8 cellular contexts compared by ENCODE assay signal in the genomic region with DNA sequence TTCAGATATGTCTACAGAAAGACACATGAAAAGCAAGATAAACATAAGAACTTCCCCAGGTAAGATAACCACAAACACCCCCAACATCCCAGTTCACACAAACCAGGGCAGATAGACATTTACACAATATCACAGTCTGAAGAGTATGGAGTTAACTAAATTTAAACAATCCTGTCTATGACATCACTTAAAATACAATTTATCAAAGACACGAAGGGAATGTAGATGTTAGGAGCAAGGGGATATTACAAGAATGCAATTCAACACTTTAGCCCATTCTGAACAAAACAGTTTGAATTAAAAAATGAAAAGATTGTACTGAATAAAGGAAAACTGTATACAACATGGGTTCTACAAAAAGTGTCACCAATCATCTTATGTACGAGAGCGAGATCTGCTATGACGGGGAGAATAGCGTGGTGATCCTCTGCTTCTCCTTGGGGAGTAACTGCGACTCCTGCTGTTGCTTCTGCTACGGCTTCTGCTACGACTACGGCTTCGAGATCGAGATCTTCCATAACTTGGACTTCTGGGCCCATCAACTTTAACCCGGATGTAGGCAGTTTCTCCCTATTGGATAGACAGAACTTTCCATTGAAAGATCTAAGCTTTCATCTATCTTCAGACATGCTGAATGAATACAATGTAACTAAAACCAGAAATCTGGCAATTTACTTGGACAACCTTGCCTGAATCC. TPM values are rescaled to one million over a fixed set of nuclear protein-coding genes. Genes with fewer than 3 reads are reported as not detected.
DNase-seq lines count a peak whose midpoint lies in the region; ATAC-seq, FAIRE-seq and TF ChIP-seq lines count a peak whose summit lies in the region.

No MANE protein-coding gene starts in this region.

- ATAC-seq in HG02885 (IDR thresholded peaks at IDR 0.05; ENCODE audit: poor library complexity, unreplicated experiment): no peak

- no peaks in the 10 kb centered on the region for H3K9me1 ChIP-seq in endothelial cell of umbilical vein (replicated peaks; ENCODE audit: control insufficient read depth, extremely low read depth, insufficient read depth, low read length)

- H3K36me3 ChIP-seq in OCI-LY7 (ENCODE audit: insufficient read depth, low read length) (peaks cover 68% of the 10 kb centered on the region), endothelial cell of umbilical vein (ENCODE audit: control insufficient read depth in 2 of 2, extremely low read depth in 1 of 2, insufficient read depth in 2 of 2, low read length in 2 of 2) (peaks cover 13 to 27% of the 10 kb centered on the region in 2 experiments), rectal smooth muscle tissue (ENCODE audit: control insufficient read depth, insufficient read depth, low read length) (peaks cover 10% of the 10 kb centered on the region)

- H3K4me3 ChIP-seq in GM08714 (ENCODE audit: low read length): peak overlapping the region; percentile 88
- H3K4me3 ChIP-seq in OCI-LY7 (ENCODE audit: low read depth, low read length, poor library complexity, severe bottlenecking): peak overlapping the region; percentile 96
- H3K4me3 ChIP-seq in endothelial cell of umbilical vein (replicated peaks in 1 of 3; ENCODE audit: insufficient read depth in 1 of 3, low read depth in 1 of 3, low read length in 3 of 3): peak overlapping the region; percentile 39 to 95 (median 85)
- peak overlapping the region; percentile 91 for H3K4me3 ChIP-seq in rectal smooth muscle tissue (ENCODE audit: low read length)

- DNase-seq in OCI-LY7 (ENCODE audit: low spot score): no peak
- DNase-seq in endothelial cell of umbilical vein (ENCODE audit: low read depth, low spot score): no peak
- DNase-seq in NCI-H2171 treated with DMSO at 0.1 percent for 48 hours (lab: John Stamatoyannopoulos, UW): no peak
- DNase-seq in D721Med (ENCODE audit: insufficient read length, low spot score): no peak
- no peak for DNase-seq in T-helper 9 cell

- no peak for FAIRE-seq in endothelial cell of umbilical vein (lab: Jason Lieb, UNC)
- no peak for FAIRE-seq in D721Med (lab: Jason Lieb, UNC)

- dilution Hi-C loops in endothelial cell of umbilical vein (cut with MboI; ENCODE audit: extremely low pct_ligation_motif_present, low sequenced_read_pairs): no loop called here

- H3K79me2 ChIP-seq in OCI-LY7 (ENCODE audit: insufficient read depth, low read depth, low read length) (peaks cover 81% of the 10 kb centered on the region), endothelial cell of umbilical vein (ENCODE audit: control insufficient read depth, insufficient read depth, low read length) (peaks cover 53% of the 10 kb centered on the region)

- CTCF ChIA-PET in OCI-LY7 (lab: Charles Lee; ENCODE audit: unreplicated experiment): no interaction called here
- CTCF ChIA-PET in endothelial cell of umbilical vein (lab: Charles Lee): no interaction called here

- H3K4me2 ChIP-seq in OCI-LY7 (ENCODE audit: low read length) (peak overlapping the region; percentile 83), endothelial cell of umbilical vein (ENCODE audit: insufficient read depth, low read length) (peak overlapping the region; percentile 85)

- TF ChIP-seq POLR2A in endothelial cell of umbilical vein (IDR thresholded peaks at IDR 0.05; ENCODE audit: low read depth, low read length): no peak

- intact Hi-C loops in OCI-LY7 (cut with micrococcal nuclease; ENCODE audit: unreplicated experiment): loop anchor here (10.0 kb wide), 1 partner anchor 450 kb away; no protein-coding TSS in a partner anchor
- intact Hi-C loops in endothelial cell of umbilical vein (cut with micrococcal nuclease): no loop called here

- H3K27ac ChIP-seq in OCI-LY7 (ENCODE audit: low read depth, low read length, poor library complexity, severe bottlenecking) (peak overlapping the region; percentile 89), endothelial cell of umbilical vein (ENCODE audit: insufficient read depth, low read depth, low read length) (no peak overlapping the region), rectal smooth muscle tissue (ENCODE audit: low read depth, low read length) (peak overlapping the region; percentile 98)

- POLR2A ChIA-PET in OCI-LY7 (lab: Charles Lee): interaction anchor here (1.4 kb wide), 1 partner anchor 11 kb away, joined by 6 read pairs; no protein-coding TSS in a partner anchor
- POLR2A ChIA-PET in endothelial cell of umbilical vein (lab: Charles Lee): no interaction called here

- TF ChIP-seq CTCF in OCI-LY7 (conservative IDR thresholded peaks at IDR 0.05; ENCODE audit: low read length) (no peak), endothelial cell of umbilical vein (IDR thresholded peaks at IDR 0.05; ENCODE audit: extremely low read depth in 1 of 2, insufficient read depth in 1 of 2, low read depth in 1 of 2, low read length in 2 of 2) (no peak), D721Med (IDR thresholded peaks at IDR 0.05; ENCODE audit: insufficient read depth, missing control alignments) (no peak)

- H3K9me3 ChIP-seq in OCI-LY7 (ENCODE audit: low read length) (no peaks in the 10 kb centered on the region), endothelial cell of umbilical vein (replicated peaks; ENCODE audit: control insufficient read depth, insufficient read depth, low read length) (no peaks in the 10 kb centered on the region)

- no peaks in the 10 kb centered on the region for H3K9me2 ChIP-seq in OCI-LY7 (ENCODE audit: insufficient read depth, low read length)

- BruUV-seq in OCI-LY7 (replicated peaks; lab: Mats Ljungman, UMichigan) (TSS peak; percentile 42), endothelial cell of umbilical vein (replicated peaks; lab: Mats Ljungman, UMichigan) (no TSS peak)

- H3K9ac ChIP-seq in endothelial cell of umbilical vein (replicated peaks; ENCODE audit: extremely low read depth, insufficient read depth, low read length) (peak overlapping the region; percentile 90), rectal smooth muscle tissue (ENCODE audit: low read length) (peak overlapping the region; percentile 34)

- H3K4me1 ChIP-seq in OCI-LY7 (ENCODE audit: insufficient read depth, low read length, poor library complexity, severe bottlenecking): peaks cover 62% of the 10 kb centered on the region
- H3K4me1 ChIP-seq in endothelial cell of umbilical vein (ENCODE audit: control insufficient read depth, extremely low read depth, insufficient read depth, low read length): peaks cover 42% of the 10 kb centered on the region
- H3K4me1 ChIP-seq in rectal smooth muscle tissue (ENCODE audit: control insufficient read depth, insufficient read depth, low read length): peaks cover 24% of the 10 kb centered on the region

- no peak overlapping the region for H2AFZ ChIP-seq in OCI-LY7 (ENCODE audit: low read length)
- no peak overlapping the region for H2AFZ ChIP-seq in endothelial cell of umbilical vein (ENCODE audit: low read depth, low read length)

- H3K27me3 ChIP-seq in endothelial cell of umbilical vein (ENCODE audit: control insufficient read depth in 2 of 2, insufficient read depth in 2 of 2, low read length in 2 of 2) (no peaks in the 10 kb centered on the region), rectal smooth muscle tissue (ENCODE audit: control insufficient read depth, insufficient read depth, low read length) (no peaks in the 10 kb centered on the region)

- H4K20me1 ChIP-seq in OCI-LY7 (ENCODE audit: insufficient read depth, low read length): peaks cover 58% of the 10 kb centered on the region
- peaks cover 2% of the 10 kb centered on the region for H4K20me1 ChIP-seq in endothelial cell of umbilical vein (replicated peaks; ENCODE audit: control insufficient read depth, extremely low read depth, insufficient read depth, low read length)

TF ChIP-seq in endothelial cell of umbilical vein, 7 proteins besides CTCF, POLR2A, EP300 and RAD21 (continues in another document):
- no peak for TF ChIP-seq FOS (IDR thresholded peaks at IDR 0.05; ENCODE audit: borderline replicate concordance, insufficient read depth, low read length)
- TF ChIP-seq GATA2 (IDR thresholded peaks at IDR 0.05; ENCODE audit: insufficient read depth, insufficient read length, low read depth, low read length): no peak
- no peak for TF ChIP-seq MYC (IDR thresholded peaks at IDR 0.05; ENCODE audit: low read depth, low read length)
- no peak for TF ChIP-seq POLR2AphosphoS5 (IDR thresholded peaks at IDR 0.05; ENCODE audit: insufficient read depth, low read depth, low read length)

RNA-seq across cellular contexts. Expression of a gene that starts 1.9 kb away (rescaled TPM):
- total RNA-seq in OCI-LY7 (2014; rRNA removed; shearing (Covaris generic)): 582 and 677 TPM in 2 replicates
- total RNA-seq in OCI-LY7 (2022) (515 and 531 TPM in 2 replicates), endothelial cell of umbilical vein (309 and 316 TPM in 2 replicates)
- 133 and 147 TPM in 2 replicates for polyA plus RNA-seq in endothelial cell of umbilical vein
- 128 and 129 TPM in 2 replicates for polyA plus RNA-seq in endothelial cell of umbilical vein (2011; cell fraction: cytosol; rRNA removed)
- polyA plus RNA-seq in endothelial cell of umbilical vein (2011; cell fraction: nucleus; rRNA removed): 353 and 457 TPM in 2 replicates
- 229 and 250 TPM in 2 replicates for polyA plus RNA-seq in endothelial cell of umbilical vein (2012)
- polyA minus RNA-seq in endothelial cell of umbilical vein: 482 and 618 TPM in 2 replicates
- polyA minus RNA-seq in endothelial cell of umbilical vein (2011; cell fraction: cytosol; rRNA and poly(A)+ RNA removed): 249 TPM
- polyA minus RNA-seq in endothelial cell of umbilical vein (2011; cell fraction: nucleus; rRNA and poly(A)+ RNA removed): 376 and 579 TPM in 2 replicates

RNA-seq across cellular contexts. Expression of a gene that starts 17.1 kb away (rescaled TPM):
- 19.0 and 22.6 TPM in 2 replicates for total RNA-seq in OCI-LY7 (2014; rRNA removed; shearing (Covaris generic))
- total RNA-seq in OCI-LY7 (2022): 35.4 and 36.4 TPM in 2 replicates
- 58.2 and 59.0 TPM in 2 replicates for total RNA-seq in endothelial cell of umbilical vein
- 26.9 and 27.8 TPM in 2 replicates for polyA plus RNA-seq in endothelial cell of umbilical vein
- polyA plus RNA-seq in endothelial cell of umbilical vein (2011; cell fraction: cytosol; rRNA removed): 27.0 and 28.4 TPM in 2 replicates
- 31.4 and 38.2 TPM in 2 replicates for polyA plus RNA-seq in endothelial cell of umbilical vein (2011; cell fraction: nucleus; rRNA removed)
- polyA plus RNA-seq in endothelial cell of umbilical vein (2012): 37.4 and 43.1 TPM in 2 replicates
- polyA minus RNA-seq in endothelial cell of umbilical vein: 57.0 and 59.8 TPM in 2 replicates
- 31.0 TPM for polyA minus RNA-seq in endothelial cell of umbilical vein (2011; cell fraction: cytosol; rRNA and poly(A)+ RNA removed)
- polyA minus RNA-seq in endothelial cell of umbilical vein (2011; cell fraction: nucleus; rRNA and poly(A)+ RNA removed): 30.9 and 35.3 TPM in 2 replicates

RNA-seq across cellular contexts. Expression of a gene that starts 50.0 kb away (rescaled TPM):
- not detected in 2 replicates for total RNA-seq in OCI-LY7 (2014; rRNA removed; shearing (Covaris generic))
- total RNA-seq in OCI-LY7 (2022) (0.13 and 0.74 TPM in 2 replicates), endothelial cell of umbilical vein (27.7 and 28.5 TPM in 2 replicates)
- polyA plus RNA-seq in endothelial cell of umbilical vein: 15.8 and 16.5 TPM in 2 replicates
- 17.2 and 18.8 TPM in 2 replicates for polyA plus RNA-seq in endothelial cell of umbilical vein (2011; cell fraction: cytosol; rRNA removed)
- 47.0 and 57.2 TPM in 2 replicates for polyA plus RNA-seq in endothelial cell of umbilical vein (2011; cell fraction: nucleus; rRNA removed)
- 17.5 and 21.4 TPM in 2 replicates for polyA plus RNA-seq in endothelial cell of umbilical vein (2012)
- polyA minus RNA-seq in endothelial cell of umbilical vein: 13.2 and 16.3 TPM in 2 replicates
- 1.1 TPM for polyA minus RNA-seq in endothelial cell of umbilical vein (2011; cell fraction: cytosol; rRNA and poly(A)+ RNA removed)
- polyA minus RNA-seq in endothelial cell of umbilical vein (2011; cell fraction: nucleus; rRNA and poly(A)+ RNA removed): 11.7 and 18.9 TPM in 2 replicates

Comparison
In these comparisons a context has a peak if more than half of its experiments do, and no peak if none do; other contexts are left out.
1. RNA of a gene that starts 50.0 kb away (total RNA-seq): 27.7 to 28.5 TPM in endothelial cell of umbilical vein; 0.13 to 0.74 TPM in OCI-LY7; every median in the first group is over 10 times any median in the second.
2. Peak in every context shown above with its lines, with median percentiles within 50 percentile points of each other: H3K4me3 ChIP-seq.